Comparison of ENCODE assay signal across 1 cellular context in the genomic region with DNA sequence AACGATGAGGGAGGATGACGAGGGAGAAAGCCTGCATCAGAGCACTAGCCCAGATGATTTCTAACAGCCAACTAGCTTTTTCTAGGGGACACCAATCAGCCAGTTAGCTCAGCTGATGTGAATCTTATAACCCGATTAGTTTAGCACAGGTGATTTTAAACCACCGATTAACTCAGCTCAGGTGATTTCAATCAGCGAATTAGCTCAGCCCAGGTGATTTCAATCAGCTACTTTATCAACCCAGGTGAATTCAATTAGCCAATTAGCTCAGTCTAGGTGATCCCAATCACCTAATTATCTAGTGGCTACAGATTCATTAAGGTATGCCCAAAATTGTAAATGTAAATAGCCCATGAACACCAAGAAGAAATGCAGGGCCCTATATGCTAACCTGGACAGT.
TF ChIP-seq lines count a peak whose summit lies in the region.

No MANE protein-coding gene starts in this region.

TF ChIP-seq in GM23338, 12 proteins besides CTCF, POLR2A, EP300 and RAD21:
- TF ChIP-seq, protein P1, sequence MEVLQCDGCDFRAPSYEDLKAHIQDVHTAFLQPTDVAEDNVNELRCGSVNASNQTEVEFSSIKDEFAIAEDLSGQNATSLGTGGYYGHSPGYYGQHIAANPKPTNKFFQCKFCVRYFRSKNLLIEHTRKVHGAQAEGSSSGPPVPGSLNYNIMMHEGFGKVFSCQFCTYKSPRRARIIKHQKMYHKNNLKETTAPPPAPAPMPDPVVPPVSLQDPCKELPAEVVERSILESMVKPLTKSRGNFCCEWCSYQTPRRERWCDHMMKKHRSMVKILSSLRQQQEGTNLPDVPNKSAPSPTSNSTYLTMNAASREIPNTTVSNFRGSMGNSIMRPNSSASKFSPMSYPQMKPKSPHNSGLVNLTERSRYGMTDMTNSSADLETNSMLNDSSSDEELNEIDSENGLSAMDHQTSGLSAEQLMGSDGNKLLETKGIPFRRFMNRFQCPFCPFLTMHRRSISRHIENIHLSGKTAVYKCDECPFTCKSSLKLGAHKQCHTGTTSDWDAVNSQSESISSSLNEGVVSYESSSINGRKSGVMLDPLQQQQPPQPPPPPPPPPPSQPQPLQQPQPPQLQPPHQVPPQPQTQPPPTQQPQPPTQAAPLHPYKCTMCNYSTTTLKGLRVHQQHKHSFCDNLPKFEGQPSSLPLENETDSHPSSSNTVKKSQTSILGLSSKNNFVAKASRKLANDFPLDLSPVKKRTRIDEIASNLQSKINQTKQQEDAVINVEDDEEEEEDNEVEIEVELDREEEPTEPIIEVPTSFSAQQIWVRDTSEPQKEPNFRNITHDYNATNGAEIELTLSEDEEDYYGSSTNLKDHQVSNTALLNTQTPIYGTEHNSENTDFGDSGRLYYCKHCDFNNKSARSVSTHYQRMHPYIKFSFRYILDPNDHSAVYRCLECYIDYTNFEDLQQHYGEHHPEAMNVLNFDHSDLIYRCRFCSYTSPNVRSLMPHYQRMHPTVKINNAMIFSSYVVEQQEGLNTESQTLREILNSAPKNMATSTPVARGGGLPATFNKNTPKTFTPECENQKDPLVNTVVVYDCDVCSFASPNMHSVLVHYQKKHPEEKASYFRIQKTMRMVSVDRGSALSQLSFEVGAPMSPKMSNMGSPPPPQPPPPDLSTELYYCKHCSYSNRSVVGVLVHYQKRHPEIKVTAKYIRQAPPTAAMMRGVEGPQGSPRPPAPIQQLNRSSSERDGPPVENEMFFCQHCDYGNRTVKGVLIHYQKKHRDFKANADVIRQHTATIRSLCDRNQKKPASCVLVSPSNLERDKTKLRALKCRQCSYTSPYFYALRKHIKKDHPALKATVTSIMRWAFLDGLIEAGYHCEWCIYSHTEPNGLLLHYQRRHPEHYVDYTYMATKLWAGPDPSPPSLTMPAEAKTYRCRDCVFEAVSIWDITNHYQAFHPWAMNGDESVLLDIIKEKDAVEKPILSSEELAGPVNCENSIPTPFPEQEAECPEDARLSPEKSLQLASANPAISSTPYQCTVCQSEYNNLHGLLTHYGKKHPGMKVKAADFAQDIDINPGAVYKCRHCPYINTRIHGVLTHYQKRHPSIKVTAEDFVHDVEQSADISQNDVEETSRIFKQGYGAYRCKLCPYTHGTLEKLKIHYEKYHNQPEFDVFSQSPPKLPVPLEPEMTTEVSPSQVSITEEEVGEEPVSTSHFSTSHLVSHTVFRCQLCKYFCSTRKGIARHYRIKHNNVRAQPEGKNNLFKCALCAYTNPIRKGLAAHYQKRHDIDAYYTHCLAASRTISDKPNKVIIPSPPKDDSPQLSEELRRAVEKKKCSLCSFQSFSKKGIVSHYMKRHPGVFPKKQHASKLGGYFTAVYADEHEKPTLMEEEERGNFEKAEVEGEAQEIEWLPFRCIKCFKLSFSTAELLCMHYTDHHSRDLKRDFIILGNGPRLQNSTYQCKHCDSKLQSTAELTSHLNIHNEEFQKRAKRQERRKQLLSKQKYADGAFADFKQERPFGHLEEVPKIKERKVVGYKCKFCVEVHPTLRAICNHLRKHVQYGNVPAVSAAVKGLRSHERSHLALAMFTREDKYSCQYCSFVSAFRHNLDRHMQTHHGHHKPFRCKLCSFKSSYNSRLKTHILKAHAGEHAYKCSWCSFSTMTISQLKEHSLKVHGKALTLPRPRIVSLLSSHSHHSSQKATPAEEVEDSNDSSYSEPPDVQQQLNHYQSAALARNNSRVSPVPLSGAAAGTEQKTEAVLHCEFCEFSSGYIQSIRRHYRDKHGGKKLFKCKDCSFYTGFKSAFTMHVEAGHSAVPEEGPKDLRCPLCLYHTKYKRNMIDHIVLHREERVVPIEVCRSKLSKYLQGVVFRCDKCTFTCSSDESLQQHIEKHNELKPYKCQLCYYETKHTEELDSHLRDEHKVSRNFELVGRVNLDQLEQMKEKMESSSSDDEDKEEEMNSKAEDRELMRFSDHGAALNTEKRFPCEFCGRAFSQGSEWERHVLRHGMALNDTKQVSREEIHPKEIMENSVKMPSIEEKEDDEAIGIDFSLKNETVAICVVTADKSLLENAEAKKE (CRISPR knock-in tag; IDR thresholded peaks at IDR 0.05) = no peak
- no peak for TF ChIP-seq ZNF331 (CRISPR knock-in tag; IDR thresholded peaks at IDR 0.05; ENCODE audit: low read depth)
- no peak for TF ChIP-seq NANOG (IDR thresholded peaks at IDR 0.05; ENCODE audit: borderline replicate concordance)
- TF ChIP-seq EZH2phosphoT487 (IDR thresholded peaks at IDR 0.05; ENCODE audit: unreplicated experiment) = no peak
- TF ChIP-seq CREB1 (CRISPR knock-in tag; IDR thresholded peaks at IDR 0.05; ENCODE audit: low read depth) = no peak
- TF ChIP-seq EZH2 (IDR thresholded peaks at IDR 0.05; ENCODE audit: low read depth, unreplicated experiment) = no peak
- TF ChIP-seq STAT1 (IDR thresholded peaks at IDR 0.05; ENCODE audit: unreplicated experiment) = no peak
- no peak for TF ChIP-seq ETS1 (IDR thresholded peaks at IDR 0.05)
- no peak for TF ChIP-seq ZNF114 (CRISPR knock-in tag; IDR thresholded peaks at IDR 0.05)
- no peak for TF ChIP-seq POLR2AphosphoS5 (IDR thresholded peaks at IDR 0.05; ENCODE audit: low read depth)
- no peak for TF ChIP-seq JUNB (IDR thresholded peaks at IDR 0.05; ENCODE audit: unreplicated experiment)
TF ChIP-seq in GM23338: peak in this region for 0.
